In genomic region chr17:41777157-41777578, GRCh38 we compare ENCODE assay signal across 1 cellular context.
TF ChIP-seq lines count a peak whose summit lies in the region.

No MANE protein-coding gene starts in this region.

TF ChIP-seq in K562, 482 proteins besides CTCF, POLR2A, EP300 and RAD21:
- TF ChIP-seq ZNF239 (CRISPR knock-in tag; IDR thresholded peaks at IDR 0.05) (no peak), RBFOX2 (IDR thresholded peaks at IDR 0.05; ENCODE audit: low read depth, low read length) (0 out of 2 replicates have a peak, but pooled peaks have one; percentile 17), ZNF449 (CRISPR knock-in tag; IDR thresholded peaks at IDR 0.05) (no peak), CAMTA2 (CRISPR knock-in tag; conservative IDR thresholded peaks at IDR 0.05) (no peak)
